ENCODE assay signal across 8 cellular contexts in genomic region chr7:81482600-81483186, GRCh38.
DNase-seq lines count a peak whose midpoint lies in the region; ATAC-seq and TF ChIP-seq lines count a peak whose summit lies in the region.

No MANE protein-coding gene starts in this region.

- H3K36me3 ChIP-seq in heart right ventricle = no peaks in the 10 kb centered on the region

- TF ChIP-seq CTCF in heart right ventricle (IDR thresholded peaks at IDR 0.05) = peak; percentile 34 to 82 (median 67)

- ATAC-seq in heart right ventricle (no peak), right cardiac atrium (no peak), HG03108 (IDR thresholded peaks at IDR 0.05; ENCODE audit: unreplicated experiment) (no peak)

- H3K4me3 ChIP-seq in heart right ventricle (no peak overlapping the region), right cardiac atrium (ENCODE audit: low read length) (no peak overlapping the region)
- H3K4me3 ChIP-seq in Jurkat, Clone E6-1 (ENCODE audit: low read length) = no peak overlapping the region

- intact Hi-C loops in heart right ventricle (cut with DNase I) (loop anchor here in 7 of 10 donors (5.0 to 10.0 kb wide), 7 partner anchors 532 to 1245 kb away; no protein-coding TSS in a partner anchor), right cardiac atrium (cut with DNase I) (loop anchor here in 2 of 4 donors (10.0 kb wide), 2 partner anchors 532 to 1092 kb away; no protein-coding TSS in a partner anchor)

- H3K9me3 ChIP-seq in heart right ventricle (no peaks in the 10 kb centered on the region), right cardiac atrium (ENCODE audit: control insufficient read depth, low read length) (no peaks in the 10 kb centered on the region)

- H3K27me3 ChIP-seq in heart right ventricle (no peaks in the 10 kb centered on the region), right cardiac atrium (ENCODE audit: control insufficient read depth, insufficient read depth) (no peaks in the 10 kb centered on the region)

- H3K27ac ChIP-seq in heart right ventricle = peak overlapping the region in 1 of 10 donors; percentile 2
- H3K27ac ChIP-seq in right cardiac atrium (ENCODE audit: low read length) = no peak overlapping the region

- DNase-seq in heart right ventricle (no peak), right cardiac atrium (no peak), SW480 (ENCODE audit: low spot score) (peak; percentile 71), hepatic stellate cell (ENCODE audit: low spot score) (peak; percentile 6), glomerular visceral epithelial cell (ENCODE audit: extremely low spot score) (no peak)
- DNase-seq in Jurkat, Clone E6-1 (ENCODE audit: low read depth, low spot score) = peak; percentile 35
- DNase-seq in activated CD8-positive, alpha-beta memory T cell treated with anti-CD3 and anti-CD28 coated beads, Interleukin-2, amount 50 U/mL, for 4 hours = no peak

- H3K4me1 ChIP-seq in heart right ventricle = peaks cover 0 to 22% (median 5%) of the 10 kb centered on the region in 9 donors
- H3K4me1 ChIP-seq in right cardiac atrium (ENCODE audit: control insufficient read depth, insufficient read depth, low read length) = peaks cover 5% of the 10 kb centered on the region

- WGBS in heart right ventricle, 2 donors = 8 to 10% methylated on average over 2 of the region's 2 CpGs
- 1% methylated on average over 2 of the region's 2 CpGs for WGBS in right cardiac atrium

Comparison
In these comparisons a context has a peak if more than half of its experiments do, and no peak if none do; other contexts are left out.
1. DNase-seq: peak in Jurkat, Clone E6-1 (single experiment), SW480 (single experiment) and hepatic stellate cell (single experiment); none in heart right ventricle (0 of 2), right cardiac atrium (0 of 3), glomerular visceral epithelial cell (single experiment) and activated CD8-positive, alpha-beta memory T cell treated with anti-CD3 and anti-CD28 coated beads, Interleukin-2, amount 50 U/mL, for 4 hours (single experiment).